In genomic region chr9:4663956-4664355, GRCh38 we compare ENCODE assay signal across 1 cellular context.
TF ChIP-seq lines count a peak whose summit lies in the region.

No MANE protein-coding gene starts in this region.

TF ChIP-seq in liver, 16 proteins besides CTCF, POLR2A, EP300 and RAD21:
- TF ChIP-seq FOXA1 (IDR thresholded peaks at IDR 0.05) (no peak), REST (IDR thresholded peaks at IDR 0.05) (no peak), EGR1 (IDR thresholded peaks at IDR 0.05; ENCODE audit: low read depth in 2 of 2) (no peak), FOXA2 (IDR thresholded peaks at IDR 0.05) (no peak), HNF4G (IDR thresholded peaks at IDR 0.05) (no peak), NR2F2 (IDR thresholded peaks at IDR 0.05) (no peak), ZBTB33 (IDR thresholded peaks at IDR 0.05) (no peak), GABPA (IDR thresholded peaks at IDR 0.05 in 1 of 2, conservative IDR thresholded peaks at IDR 0.05 in 1 of 2) (no peak), TAF1 (conservative IDR thresholded peaks at IDR 0.05) (no peak), HNF4A (conservative IDR thresholded peaks at IDR 0.05) (no peak)
- TF ChIP-seq, protein P1, sequence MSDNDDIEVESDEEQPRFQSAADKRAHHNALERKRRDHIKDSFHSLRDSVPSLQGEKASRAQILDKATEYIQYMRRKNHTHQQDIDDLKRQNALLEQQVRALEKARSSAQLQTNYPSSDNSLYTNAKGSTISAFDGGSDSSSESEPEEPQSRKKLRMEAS (IDR thresholded peaks at IDR 0.05), result no peak
